In the genomic region with DNA sequence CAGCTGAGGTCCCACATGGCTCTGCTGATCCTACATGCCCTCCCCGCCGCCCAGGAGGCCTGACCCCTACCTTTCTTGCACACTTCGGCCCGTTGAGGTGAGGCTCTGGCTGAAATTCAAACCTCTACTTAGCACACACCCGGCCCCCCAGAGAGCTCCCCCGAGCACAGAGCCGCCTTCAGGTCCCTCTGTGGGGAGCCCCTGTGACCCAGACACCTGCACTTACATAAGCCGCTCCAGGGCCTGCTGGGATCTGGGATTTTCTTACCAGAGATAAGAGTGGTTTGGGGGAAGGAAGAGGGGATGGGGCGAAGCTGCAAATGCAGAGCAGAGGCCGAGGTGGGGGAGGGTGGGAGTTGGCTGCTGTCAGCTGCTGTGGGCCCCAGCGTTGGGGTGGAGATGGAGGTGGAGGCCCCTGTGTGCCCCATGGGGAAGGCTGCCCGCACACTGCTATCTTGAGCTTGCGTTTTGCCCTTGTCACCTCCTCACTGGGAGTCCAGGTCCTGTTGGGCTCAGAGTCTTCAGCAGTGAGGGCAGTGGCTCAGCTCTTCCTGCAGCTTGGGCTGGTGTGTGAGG, we compare ENCODE assay signal across 1 cellular context.
TF ChIP-seq lines count a peak whose summit lies in the region.

No MANE protein-coding gene starts in this region.

TF ChIP-seq in K562, 482 proteins besides CTCF, POLR2A, EP300 and RAD21:
- no peak for TF ChIP-seq NFE2L1 (tag; IDR thresholded peaks at IDR 0.05; ENCODE audit: borderline replicate concordance, low read depth)
- no peak for TF ChIP-seq DLX4 (CRISPR knock-in tag; IDR thresholded peaks at IDR 0.05)
- TF ChIP-seq HCFC1 (IDR thresholded peaks at IDR 0.05; ENCODE audit: low read depth, low read length): no peak
- TF ChIP-seq TCF3 (CRISPR knock-in tag; IDR thresholded peaks at IDR 0.05): 0 out of 2 replicates have a peak, but pooled peaks have one; percentile 9
- TF ChIP-seq, protein P1, sequence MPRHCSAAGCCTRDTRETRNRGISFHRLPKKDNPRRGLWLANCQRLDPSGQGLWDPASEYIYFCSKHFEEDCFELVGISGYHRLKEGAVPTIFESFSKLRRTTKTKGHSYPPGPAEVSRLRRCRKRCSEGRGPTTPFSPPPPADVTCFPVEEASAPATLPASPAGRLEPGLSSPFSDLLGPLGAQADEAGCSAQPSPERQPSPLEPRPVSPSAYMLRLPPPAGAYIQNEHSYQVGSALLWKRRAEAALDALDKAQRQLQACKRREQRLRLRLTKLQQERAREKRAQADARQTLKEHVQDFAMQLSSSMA (CRISPR knock-in tag; IDR thresholded peaks at IDR 0.05): no peak
- TF ChIP-seq ILF3 (IDR thresholded peaks at IDR 0.05; ENCODE audit: borderline replicate concordance): no peak
- no peak for TF ChIP-seq TSHZ1 (CRISPR knock-in tag; IDR thresholded peaks at IDR 0.05)
- TF ChIP-seq MGA (IDR thresholded peaks at IDR 0.05): no peak
- TF ChIP-seq ZNF184 (CRISPR knock-in tag; IDR thresholded peaks at IDR 0.05): no peak
- TF ChIP-seq ZNF146 (CRISPR knock-in tag; IDR thresholded peaks at IDR 0.05; ENCODE audit: unreplicated experiment): no peak
- no peak for TF ChIP-seq SMAD4 (CRISPR knock-in tag; conservative IDR thresholded peaks at IDR 0.05)
- no peak for TF ChIP-seq TCF7 (IDR thresholded peaks at IDR 0.05; ENCODE audit: borderline replicate concordance)
- no peak for TF ChIP-seq BCL6 (CRISPR knock-in tag; IDR thresholded peaks at IDR 0.05)
- TF ChIP-seq, protein P2, sequence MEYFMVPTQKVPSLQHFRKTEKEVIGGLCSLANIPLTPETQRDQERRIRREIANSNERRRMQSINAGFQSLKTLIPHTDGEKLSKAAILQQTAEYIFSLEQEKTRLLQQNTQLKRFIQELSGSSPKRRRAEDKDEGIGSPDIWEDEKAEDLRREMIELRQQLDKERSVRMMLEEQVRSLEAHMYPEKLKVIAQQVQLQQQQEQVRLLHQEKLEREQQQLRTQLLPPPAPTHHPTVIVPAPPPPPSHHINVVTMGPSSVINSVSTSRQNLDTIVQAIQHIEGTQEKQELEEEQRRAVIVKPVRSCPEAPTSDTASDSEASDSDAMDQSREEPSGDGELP (CRISPR knock-in tag; IDR thresholded peaks at IDR 0.05; ENCODE audit: borderline replicate concordance): peak; percentile 55; the same call in 1 of the 2 replicates
- no peak for TF ChIP-seq ZBTB49 (CRISPR knock-in tag; IDR thresholded peaks at IDR 0.05; ENCODE audit: borderline replicate concordance)
- no peak for TF ChIP-seq XRCC5 (IDR thresholded peaks at IDR 0.05; ENCODE audit: low read depth, low read length)
- no peak for TF ChIP-seq NR4A1 (CRISPR knock-in tag; IDR thresholded peaks at IDR 0.05)
- no peak for TF ChIP-seq NR4A1 (tag; IDR thresholded peaks at IDR 0.05)
- TF ChIP-seq CBFA2T2 (conservative IDR thresholded peaks at IDR 0.05): peak; percentile 29
- TF ChIP-seq FOXM1 (IDR thresholded peaks at IDR 0.05; ENCODE audit: low read depth): no peak
- no peak for TF ChIP-seq FOXM1 (CRISPR knock-in tag; IDR thresholded peaks at IDR 0.05; ENCODE audit: low read depth)
- TF ChIP-seq, protein P3, sequence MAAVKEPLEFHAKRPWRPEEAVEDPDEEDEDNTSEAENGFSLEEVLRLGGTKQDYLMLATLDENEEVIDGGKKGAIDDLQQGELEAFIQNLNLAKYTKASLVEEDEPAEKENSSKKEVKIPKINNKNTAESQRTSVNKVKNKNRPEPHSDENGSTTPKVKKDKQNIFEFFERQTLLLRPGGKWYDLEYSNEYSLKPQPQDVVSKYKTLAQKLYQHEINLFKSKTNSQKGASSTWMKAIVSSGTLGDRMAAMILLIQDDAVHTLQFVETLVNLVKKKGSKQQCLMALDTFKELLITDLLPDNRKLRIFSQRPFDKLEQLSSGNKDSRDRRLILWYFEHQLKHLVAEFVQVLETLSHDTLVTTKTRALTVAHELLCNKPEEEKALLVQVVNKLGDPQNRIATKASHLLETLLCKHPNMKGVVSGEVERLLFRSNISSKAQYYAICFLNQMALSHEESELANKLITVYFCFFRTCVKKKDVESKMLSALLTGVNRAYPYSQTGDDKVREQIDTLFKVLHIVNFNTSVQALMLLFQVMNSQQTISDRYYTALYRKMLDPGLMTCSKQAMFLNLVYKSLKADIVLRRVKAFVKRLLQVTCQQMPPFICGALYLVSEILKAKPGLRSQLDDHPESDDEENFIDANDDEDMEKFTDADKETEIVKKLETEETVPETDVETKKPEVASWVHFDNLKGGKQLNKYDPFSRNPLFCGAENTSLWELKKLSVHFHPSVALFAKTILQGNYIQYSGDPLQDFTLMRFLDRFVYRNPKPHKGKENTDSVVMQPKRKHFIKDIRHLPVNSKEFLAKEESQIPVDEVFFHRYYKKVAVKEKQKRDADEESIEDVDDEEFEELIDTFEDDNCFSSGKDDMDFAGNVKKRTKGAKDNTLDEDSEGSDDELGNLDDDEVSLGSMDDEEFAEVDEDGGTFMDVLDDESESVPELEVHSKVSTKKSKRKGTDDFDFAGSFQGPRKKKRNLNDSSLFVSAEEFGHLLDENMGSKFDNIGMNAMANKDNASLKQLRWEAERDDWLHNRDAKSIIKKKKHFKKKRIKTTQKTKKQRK (IDR thresholded peaks at IDR 0.05; ENCODE audit: borderline replicate concordance, low read depth, low read length): no peak
- peak; percentile 63 for TF ChIP-seq POLR2G (IDR thresholded peaks at IDR 0.05; ENCODE audit: low read depth, low read length)
- peak; percentile 19; the same call in 1 of the 2 replicates for TF ChIP-seq CBFA2T3 (IDR thresholded peaks at IDR 0.05)
